Comparison of ENCODE assay signal across 9 cellular contexts in the genomic region with DNA sequence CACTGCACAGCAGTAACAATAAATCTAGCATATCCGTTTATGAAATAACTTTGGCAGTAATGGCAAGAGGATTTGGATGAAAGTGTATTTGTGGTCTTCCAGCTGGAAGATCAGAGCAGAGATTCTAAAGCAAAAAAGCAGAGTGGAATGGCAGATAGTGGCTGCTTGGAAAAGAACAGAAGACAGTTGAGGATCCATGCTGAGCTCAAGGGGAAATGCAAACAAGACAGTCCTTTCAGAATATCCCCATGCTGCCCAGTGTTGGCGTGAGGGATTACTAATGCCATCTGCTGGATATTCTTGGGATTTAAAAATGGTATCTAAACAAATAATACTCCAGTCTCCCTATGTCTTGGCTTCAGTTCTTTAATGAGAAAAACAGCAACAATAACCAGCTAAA.
DNase-seq lines count a peak whose midpoint lies in the region; ATAC-seq and TF ChIP-seq lines count a peak whose summit lies in the region.
"Had no signal": no experiment of that assay in that cellular context is flagged by ENCODE, and none has a peak within 500 bp of the region (broad histone marks: within the 10 kb centered on the region; RNA-seq: fewer than 3 reads in every experiment).

No MANE protein-coding gene starts in this region.

- CTCF ChIA-PET in PC-9 (lab: Charles Lee) = no interaction called here

- H4K20me1 ChIP-seq in KMS-11 (ENCODE audit: insufficient read depth) (no peaks in the 10 kb centered on the region), PC-9 (ENCODE audit: insufficient read depth) (no peaks in the 10 kb centered on the region)

- BruUV-seq in PC-9 (replicated peaks; lab: Mats Ljungman, UMichigan) = no TSS peak

- H3K9me3 ChIP-seq in PC-9 (ENCODE audit: insufficient read depth, low read depth) = no peaks in the 10 kb centered on the region

- POLR2A ChIA-PET in PC-9 (lab: Charles Lee; ENCODE audit: unreplicated experiment) = interaction anchor here (0.6 kb wide), 1 partner anchor 133 kb away, joined by 4 read pairs; no protein-coding TSS in a partner anchor

- no peaks in the 10 kb centered on the region for H3K79me2 ChIP-seq in KMS-11 (ENCODE audit: insufficient read depth, low read depth)
- H3K79me2 ChIP-seq in PC-9 (ENCODE audit: low read depth) = no peaks in the 10 kb centered on the region

- no peak overlapping the region for H3K9ac ChIP-seq in KMS-11

- ATAC-seq in HG02571 (IDR thresholded peaks at IDR 0.05; ENCODE audit: unreplicated experiment) = no peak
- no peak for ATAC-seq in HG03196 (IDR thresholded peaks at IDR 0.05; ENCODE audit: unreplicated experiment)

- no peak overlapping the region for H3K27ac ChIP-seq in KMS-11
- no peak overlapping the region for H3K27ac ChIP-seq in PC-9
- H3K27ac ChIP-seq: skin epidermis had no signal

- TF ChIP-seq CTCF in GM12873 (IDR thresholded peaks at IDR 0.05; ENCODE audit: insufficient read depth, low read depth, low read length, missing control alignments) (peak; percentile 42), KMS-11 (conservative IDR thresholded peaks at IDR 0.05; ENCODE audit: low read depth, low read length) (peak; percentile 51), PC-9 (conservative IDR thresholded peaks at IDR 0.05) (peak; percentile 55), fibroblast of mammary gland (conservative IDR thresholded peaks at IDR 0.05; ENCODE audit: control insufficient read depth, insufficient read depth, low read depth, low read length) (peak; percentile 49), retinal pigment epithelial cell (conservative IDR thresholded peaks at IDR 0.05; ENCODE audit: low read depth, low read length) (peak; percentile 56)

- H3K4me1 ChIP-seq in KMS-11 (ENCODE audit: low read depth, poor library complexity, severe bottlenecking) (no peaks in the 10 kb centered on the region), PC-9 (replicated peaks; ENCODE audit: insufficient read depth) (no peaks in the 10 kb centered on the region)

- no peak overlapping the region for H2AFZ ChIP-seq in KMS-11 (ENCODE audit: low read depth)
- H2AFZ ChIP-seq in PC-9 = no peak overlapping the region

- intact Hi-C loops in PC-9 (cut with micrococcal nuclease; ENCODE audit: unreplicated experiment) = no loop called here

- H3K36me3 ChIP-seq in KMS-11 (ENCODE audit: insufficient read depth) (no peaks in the 10 kb centered on the region), PC-9 (ENCODE audit: low read depth) (no peaks in the 10 kb centered on the region)

- H3F3A ChIP-seq in PC-9 (ENCODE audit: insufficient read depth, low read depth) = no peaks in the 10 kb centered on the region

- H3K9me2 ChIP-seq in PC-9 (ENCODE audit: insufficient read depth) = no peaks in the 10 kb centered on the region

- H3K4me2 ChIP-seq in KMS-11 (no peak overlapping the region), PC-9 (no peak overlapping the region)

- H3K27me3 ChIP-seq in KMS-11 (ENCODE audit: insufficient read depth, low read depth) = no peaks in the 10 kb centered on the region
- H3K27me3 ChIP-seq in PC-9 (ENCODE audit: insufficient read depth, low read depth) = no peaks in the 10 kb centered on the region

- DNase-seq in PC-9 = no peak
- peak; percentile 36 for DNase-seq in fibroblast of mammary gland (ENCODE audit: low read depth)
- DNase-seq in retinal pigment epithelial cell (ENCODE audit: low read depth) = no peak
- no peak for DNase-seq in occipital lobe (lab: John Stamatoyannopoulos, UW)

- H3K4me3 ChIP-seq in KMS-11 (IDR thresholded peaks at IDR 0.05; ENCODE audit: insufficient read depth, low read depth, low read length) (no peak overlapping the region), PC-9 (no peak overlapping the region), fibroblast of mammary gland (ENCODE audit: control insufficient read depth, low read depth, low read length) (no peak overlapping the region), retinal pigment epithelial cell (ENCODE audit: low read length) (no peak overlapping the region)
- H3K4me3 ChIP-seq: skin epidermis had no signal
